Comparison of ENCODE assay signal across 8 cellular contexts in the genomic region with DNA sequence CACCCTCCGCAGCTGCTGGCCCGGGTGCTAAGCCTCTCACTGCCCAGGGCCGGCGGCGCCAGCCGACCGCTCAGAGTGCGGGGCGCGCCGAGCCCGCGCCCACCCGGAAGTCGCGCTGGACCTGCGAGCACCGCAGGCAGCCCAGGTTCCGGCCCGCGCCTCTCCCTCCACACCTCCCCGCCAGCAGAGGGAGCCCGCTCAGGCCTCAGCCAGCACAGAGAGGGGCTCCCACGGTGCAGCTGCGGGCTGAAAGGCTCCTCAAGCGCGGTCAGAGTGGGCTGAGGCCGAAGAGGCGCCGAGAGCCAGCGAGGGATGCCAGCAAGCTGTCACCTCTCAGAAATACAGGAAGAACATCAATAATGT.
DNase-seq lines count a peak whose midpoint lies in the region; ATAC-seq and TF ChIP-seq lines count a peak whose summit lies in the region.
"Not testable (repeated sequence)": the region's sequence is repeated elsewhere in the genome, so short reads cannot be mapped to it uniquely, and the experiment has no call there.

No MANE protein-coding gene starts in this region.

- not testable (repeated sequence) for H3K4me1 ChIP-seq in HCT116 (ENCODE audit: control insufficient read depth in 1 of 2, insufficient read depth in 2 of 2, low read length in 2 of 2); left ventricle myocardium inferior; neuronal stem cell (ENCODE audit: control insufficient read depth in 2 of 2, insufficient read depth in 1 of 2, low read depth in 1 of 2, low read length in 2 of 2); tibial nerve

- BruUV-seq in HCT116 (replicated peaks; lab: Mats Ljungman, UMichigan): not testable (repeated sequence)

- H2AFZ ChIP-seq in HCT116 (ENCODE audit: low read depth, low read length, poor library complexity, severe bottlenecking); neuronal stem cell (ENCODE audit: low read length): not testable (repeated sequence)

- ATAC-seq in GM18517 (IDR thresholded peaks at IDR 0.05; ENCODE audit: unreplicated experiment) (peak; percentile 88), HCT116 (peak; percentile 100), WTC11 (peak; percentile 56)

- not testable (repeated sequence) for TF ChIP-seq CTCF in HCT116 (IDR thresholded peaks at IDR 0.05 in 2 of 3, conservative IDR thresholded peaks at IDR 0.05 in 1 of 3; ENCODE audit: borderline replicate concordance in 1 of 3, insufficient read depth in 1 of 3, low read depth in 2 of 3, low read length in 2 of 3); WTC11 (IDR thresholded peaks at IDR 0.05); brain microvascular endothelial cell (IDR thresholded peaks at IDR 0.05; ENCODE audit: low read depth, low read length, missing control alignments); left ventricle myocardium inferior (IDR thresholded peaks at IDR 0.05; ENCODE audit: borderline replicate concordance); tibial nerve (IDR thresholded peaks at IDR 0.05)

- H3K14ac ChIP-seq in neuronal stem cell (ENCODE audit: low read length): not testable (repeated sequence)

- not testable (repeated sequence) for H3K9me3 ChIP-seq in HCT116 (ENCODE audit: control insufficient read depth in 1 of 2, insufficient read depth in 1 of 2, low read depth in 1 of 2, low read length in 2 of 2); left ventricle myocardium inferior (replicated peaks); neuronal stem cell (replicated peaks in 1 of 2; ENCODE audit: control insufficient read depth in 2 of 2, insufficient read depth in 1 of 2, low read depth in 1 of 2, low read length in 2 of 2); tibial nerve

- peak overlapping the region; percentile 38 for H3K4me3 Mint-ChIP-seq in WTC11

- H2BK15ac ChIP-seq in neuronal stem cell (ENCODE audit: low read length): not testable (repeated sequence)

- not testable (repeated sequence) for H3K36me3 Mint-ChIP-seq in WTC11

- not testable (repeated sequence) for H3K9ac ChIP-seq in HCT116 (ENCODE audit: low read length); neuronal stem cell (ENCODE audit: low read depth, low read length, poor library complexity)

- H4K8ac ChIP-seq in neuronal stem cell (ENCODE audit: low read depth, low read length): not testable (repeated sequence)

- H3K23ac ChIP-seq in neuronal stem cell (ENCODE audit: low read depth, low read length, poor library complexity): not testable (repeated sequence)

- not testable (repeated sequence) for TF ChIP-seq RAD21 in HCT116 (IDR thresholded peaks at IDR 0.05; ENCODE audit: low read depth)

- H3K4me3 ChIP-seq in HCT116 (replicated peaks in 1 of 2; ENCODE audit: low read depth in 1 of 2, low read length in 2 of 2) (0 out of 4 replicates have a peak overlapping the region, but pooled peaks of 1 of the 2 experiments have one; percentile 16), brain microvascular endothelial cell (ENCODE audit: low read depth, low read length) (peak overlapping the region; percentile 26), left ventricle myocardium inferior (peak overlapping the region; percentile 69), neuronal stem cell (ENCODE audit: low read length in 2 of 2) (peak overlapping the region in 1 of 2 donors; percentile 34), tibial nerve (peak overlapping the region; percentile 51 to 65 (median 54))
- H3K4me3 ChIP-seq in Jurkat, Clone E6-1 (ENCODE audit: low read length): not testable (repeated sequence)

- in situ Hi-C loops in brain microvascular endothelial cell (cut with HindIII; ENCODE audit: low pct_ligation_motif_present, low sequenced_read_pairs): not testable (repeated sequence)

- H3K27ac Mint-ChIP-seq in WTC11: not testable (repeated sequence)

- not testable (repeated sequence) for H4K91ac ChIP-seq in neuronal stem cell (ENCODE audit: low read depth, low read length, poor library complexity)

- no CpG with 5 or more reads among the region's 31 CpGs for WGBS in neuronal stem cell (ENCODE audit: extremely low coverage in 2 of 2, insufficient read length in 2 of 2, insufficient replicate concordance in 1 of 2), 2 donors
- WGBS in tibial nerve, 2 donors: no CpG with 5 or more reads among the region's 31 CpGs

- not testable (repeated sequence) for H3K27me3 ChIP-seq in HCT116 (ENCODE audit: insufficient read depth, low read length); brain microvascular endothelial cell (replicated peaks); left ventricle myocardium inferior (ENCODE audit: low read depth); neuronal stem cell (ENCODE audit: control insufficient read depth in 3 of 3, insufficient read depth in 3 of 3, low read depth in 1 of 3, low read length in 3 of 3); tibial nerve

- TF ChIP-seq EP300 in tibial nerve (IDR thresholded peaks at IDR 0.05): not testable (repeated sequence)

- H3K27ac ChIP-seq in HCT116 (ENCODE audit: low read depth, low read length) (peak overlapping the region; percentile 53; the same call in 1 of the 2 replicates), left ventricle myocardium inferior (replicated peaks) (peak overlapping the region; percentile 92), tibial nerve (peak overlapping the region; percentile 85 to 94 (median 88))
- H3K27ac ChIP-seq in brain microvascular endothelial cell; neuronal stem cell (replicated peaks; ENCODE audit: low read length): not testable (repeated sequence)

- not testable (repeated sequence) for H4K20me1 ChIP-seq in HCT116 (ENCODE audit: insufficient read depth)

- H3K79me2 ChIP-seq in HCT116 (ENCODE audit: insufficient read depth, low read length): not testable (repeated sequence)

- intact Hi-C loops in HCT116 (cut with micrococcal nuclease); left ventricle myocardium inferior (cut with micrococcal nuclease): not testable (repeated sequence)

- not testable (repeated sequence) for TF ChIP-seq POLR2A in HCT116 (IDR thresholded peaks at IDR 0.05; ENCODE audit: borderline replicate concordance, extremely low read depth, insufficient read depth, insufficient read length); tibial nerve (IDR thresholded peaks at IDR 0.05)

- H3K9me2 ChIP-seq in HCT116 (ENCODE audit: insufficient read depth): not testable (repeated sequence)

- H3K79me1 ChIP-seq in neuronal stem cell (ENCODE audit: low read depth, low read length): not testable (repeated sequence)

- H3K4me1 Mint-ChIP-seq in WTC11: peaks cover 16% of the 10 kb centered on the region

- not testable (repeated sequence) for H3K18ac ChIP-seq in neuronal stem cell (ENCODE audit: low read length)

- not testable (repeated sequence) for H3K9me3 Mint-ChIP-seq in WTC11

- not testable (repeated sequence) for H2BK120ac ChIP-seq in neuronal stem cell (ENCODE audit: low read depth, low read length)

- RAD21 ChIA-PET in HCT116 (lab: Charles Lee; ENCODE audit: low non-redundant PET in 1 of 2, low total read pairs in 2 of 2, uncharacterized antibody in 2 of 2, unreplicated experiment in 2 of 2): not testable (repeated sequence)

- H3K27me3 Mint-ChIP-seq in WTC11 (ENCODE audit: low read depth): not testable (repeated sequence)

- DNase-seq in HCT116 (ENCODE audit: low read depth, low spot score); brain microvascular endothelial cell; left ventricle myocardium inferior; neuronal stem cell (ENCODE audit: low spot score); tibial nerve (ENCODE audit: low spot score in 2 of 2): not testable (repeated sequence)
- peak; percentile 8 for DNase-seq in Jurkat, Clone E6-1 (ENCODE audit: low read depth, low spot score)
- peak; percentile 33 for DNase-seq in WTC11 (ENCODE audit: low spot score)

- H2BK5ac ChIP-seq in neuronal stem cell (ENCODE audit: low read length): not testable (repeated sequence)

- H2AK5ac ChIP-seq in neuronal stem cell (ENCODE audit: low read depth, low read length): not testable (repeated sequence)

- H3K4ac ChIP-seq in neuronal stem cell (ENCODE audit: low read length): not testable (repeated sequence)

- not testable (repeated sequence) for H2BK12ac ChIP-seq in neuronal stem cell (ENCODE audit: low read length)

- not testable (repeated sequence) for H3K4me2 ChIP-seq in HCT116 (ENCODE audit: low read length)
- peak overlapping the region; percentile 11 for H3K4me2 ChIP-seq in neuronal stem cell (ENCODE audit: insufficient read depth, low read length, poor library complexity, severe bottlenecking)

- POLR2A ChIA-PET in HCT116 (lab: Charles Lee); WTC11 (lab: Charles Lee): not testable (repeated sequence)

- not testable (repeated sequence) for H3K36me3 ChIP-seq in HCT116 (ENCODE audit: control insufficient read depth in 1 of 2, insufficient read depth in 2 of 2, low read length in 2 of 2); brain microvascular endothelial cell (replicated peaks); left ventricle myocardium inferior; neuronal stem cell (replicated peaks in 1 of 2; ENCODE audit: control insufficient read depth in 2 of 2, insufficient read depth in 2 of 2, low read length in 2 of 2); tibial nerve

- CTCF ChIA-PET in HCT116 (lab: Charles Lee); WTC11 (lab: Charles Lee): not testable (repeated sequence)
